Comparison of ENCODE assay signal across 8 cellular contexts in genomic region chr14:89956294-89957009, GRCh38. TPM values are rescaled to one million over a fixed set of nuclear protein-coding genes. Genes with fewer than 3 reads are reported as not detected.
DNase-seq lines count a peak whose midpoint lies in the region; ATAC-seq, FAIRE-seq and TF ChIP-seq lines count a peak whose summit lies in the region.

No MANE protein-coding gene starts in this region.

- DNase-seq in COLO668 (lab: John Stamatoyannopoulos, UW; ENCODE audit: unreplicated experiment) (peak; percentile 71), HTR-8/SVneo (ENCODE audit: insufficient read length, low spot score) (peak; percentile 41), RWPE2 (ENCODE audit: low spot score) (peak; percentile 89), activated gamma-delta T cell (lab: John Stamatoyannopoulos, UW) (peak; percentile 45), germinal center (ENCODE audit: low spot score) (peak; percentile 72), ovary (peak; percentile 32 to 66 (median 53)), tibial artery (peak; percentile 60 to 78)

- peak; percentile 40 for FAIRE-seq in HTR-8/SVneo (lab: Jason Lieb, UNC)

- H3K36me3 ChIP-seq in RWPE2 (ENCODE audit: low read depth), result peaks cover 27% of the 10 kb centered on the region
- H3K36me3 ChIP-seq in ovary, result no peaks in the 10 kb centered on the region
- peaks cover 0 to 10% (median 0%) of the 10 kb centered on the region in 3 donors for H3K36me3 ChIP-seq in tibial artery

- H3K9me3 ChIP-seq in RWPE2 (ENCODE audit: severe bottlenecking) (no peaks in the 10 kb centered on the region), ovary (no peaks in the 10 kb centered on the region), tibial artery (no peaks in the 10 kb centered on the region)

- H3K27me3 ChIP-seq in RWPE2 (ENCODE audit: insufficient read depth, poor library complexity, severe bottlenecking), result no peaks in the 10 kb centered on the region
- H3K27me3 ChIP-seq in ovary, result no peaks in the 10 kb centered on the region
- H3K27me3 ChIP-seq in tibial artery, result no peaks in the 10 kb centered on the region

- H3K27ac ChIP-seq in RWPE2 (ENCODE audit: poor library complexity, severe bottlenecking) (peak overlapping the region; percentile 81), ovary (peak overlapping the region in 1 of 2 donors; percentile 80), tibial artery (peak overlapping the region; percentile 93 to 97)

- peaks cover 9% of the 10 kb centered on the region for H3K4me1 ChIP-seq in RWPE2 (ENCODE audit: insufficient read depth, poor library complexity, severe bottlenecking)
- H3K4me1 ChIP-seq in ovary (ENCODE audit: insufficient read depth), result peaks cover 4% of the 10 kb centered on the region
- peaks cover 0 to 23% (median 15%) of the 10 kb centered on the region in 4 donors for H3K4me1 ChIP-seq in tibial artery

- intact Hi-C loops in ovary (cut with DNase I), result no loop called here
- intact Hi-C loops in tibial artery (cut with DNase I; ENCODE audit: low total_unique reads), result loop anchor here (10.0 kb wide), 1 partner anchor 868 kb away; no protein-coding TSS in a partner anchor

- TF ChIP-seq POLR2A in ovary (IDR thresholded peaks at IDR 0.05), result no peak

- H3K4me3 ChIP-seq in RWPE2 (ENCODE audit: severe bottlenecking), result peak overlapping the region; percentile 58
- H3K4me3 ChIP-seq in ovary, result peak overlapping the region; percentile 70
- peak overlapping the region; percentile 91 to 93 for H3K4me3 ChIP-seq in tibial artery

- WGBS in ovary, 3 donors, result 11 to 13% (median 12%) methylated on average over 38 of the region's 38 CpGs

- TF ChIP-seq EP300 in ovary (IDR thresholded peaks at IDR 0.05), result no peak

- TF ChIP-seq CTCF in RWPE2 (IDR thresholded peaks at IDR 0.05; ENCODE audit: poor library complexity, severe bottlenecking) (peak; percentile 6), ovary (IDR thresholded peaks at IDR 0.05) (no peak), tibial artery (IDR thresholded peaks at IDR 0.05) (no peak)

- ATAC-seq in GM21381 (IDR thresholded peaks at IDR 0.05; ENCODE audit: unreplicated experiment), result peak; percentile 31
- peak; percentile 40 for ATAC-seq in RWPE2 (ENCODE audit: low read depth)

RNA-seq across cellular contexts. Expression of gene TDP1, which starts 0.7 kb away (rescaled TPM):
- 10 to 100 TPM in 3 of 7 donors, 1 to 10 TPM in 4; 6.1 to 14.5 (median 9.9) TPM for total RNA-seq in ovary
- polyA plus RNA-seq in ovary, result 10 to 100 TPM in 1 of 2 donors, 1 to 10 TPM in 1; 5.4 to 12.0 TPM

RNA-seq across cellular contexts. Expression of gene EFCAB11, which starts 1.9 kb away (rescaled TPM):
- 10 to 100 TPM in 1 of 7 donors, 1 to 10 TPM in 6; 1.9 to 11.5 (median 5.2) TPM for total RNA-seq in ovary
- polyA plus RNA-seq in ovary, result 10 to 100 TPM in 1 of 2 donors, 1 to 10 TPM in 1; 4.6 to 14.8 TPM
